ENCODE assay signal across 1 cellular context in the genomic region with DNA sequence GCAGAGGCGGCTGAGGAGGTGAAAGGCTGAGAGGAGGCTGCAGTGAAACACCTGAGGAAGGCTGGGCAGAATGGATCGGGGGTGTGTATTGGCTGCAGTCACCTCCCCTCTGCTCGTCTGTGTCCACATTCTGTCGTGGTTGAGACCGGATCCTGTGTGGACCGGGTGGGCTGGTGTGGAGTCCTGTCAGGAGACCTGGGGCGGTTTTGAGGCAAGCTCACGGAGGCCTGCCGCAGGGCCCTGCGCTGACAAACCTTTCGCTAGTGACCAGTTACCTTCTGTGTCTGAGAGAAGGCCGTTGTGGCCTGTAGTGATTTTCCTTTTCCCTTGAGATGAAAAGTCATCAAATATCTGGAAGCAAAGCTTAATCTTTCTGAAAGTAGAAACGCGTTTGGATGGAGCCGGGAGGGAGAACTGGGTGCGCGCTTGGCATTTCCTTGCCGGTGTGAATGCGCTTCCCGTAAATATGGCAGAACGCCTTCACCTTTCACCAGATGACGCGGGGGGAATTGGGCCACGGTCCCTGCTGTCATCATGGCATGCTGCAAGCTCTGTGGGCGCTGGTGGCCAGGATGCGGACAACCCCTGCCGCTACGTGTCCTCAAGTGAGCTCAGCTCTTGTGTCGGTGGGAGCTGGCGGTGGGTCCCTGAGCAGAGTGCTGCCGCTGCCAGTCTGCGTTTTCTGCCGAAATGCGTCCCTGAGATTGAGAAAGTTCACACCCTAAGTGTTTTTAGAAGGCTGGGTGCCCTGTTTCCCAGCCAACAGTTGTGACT.
TF ChIP-seq lines count a peak whose summit lies in the region.

No MANE protein-coding gene starts in this region.

TF ChIP-seq in H1, 55 proteins besides CTCF, POLR2A, EP300 and RAD21:
- TF ChIP-seq CHD1 (IDR thresholded peaks at IDR 0.05; ENCODE audit: low read depth, low read length) (no peak), KDM1A (IDR thresholded peaks at IDR 0.05; ENCODE audit: borderline replicate concordance, low read length) (no peak), ZNF274 (IDR thresholded peaks at IDR 0.05; ENCODE audit: borderline replicate concordance, extremely low read depth, low read length) (no peak), SIX5 (IDR thresholded peaks at IDR 0.05; ENCODE audit: low read depth, low read length) (no peak), JUND (IDR thresholded peaks at IDR 0.05; ENCODE audit: low read length) (no peak), RFX5 (IDR thresholded peaks at IDR 0.05; ENCODE audit: borderline replicate concordance, low read depth, low read length) (no peak), HDAC6 (IDR thresholded peaks at IDR 0.05; ENCODE audit: low read depth, low read length) (no peak), GABPA (IDR thresholded peaks at IDR 0.05; ENCODE audit: borderline replicate concordance, insufficient read depth, low read length) (no peak), EZH2 (IDR thresholded peaks at IDR 0.05; ENCODE audit: low read depth, low read length, severe bottlenecking) (no peak), TEAD4 (IDR thresholded peaks at IDR 0.05; ENCODE audit: low read depth, low read length) (no peak), POLR2AphosphoS5 (IDR thresholded peaks at IDR 0.05; ENCODE audit: low read depth, low read length) (no peak), TBP (IDR thresholded peaks at IDR 0.05; ENCODE audit: low read depth, low read length) (no peak), BRCA1 (IDR thresholded peaks at IDR 0.05; ENCODE audit: low read depth, low read length) (no peak), PHF8 (conservative IDR thresholded peaks at IDR 0.05; ENCODE audit: low read depth, low read length) (no peak)
- TF ChIP-seq, protein P1, sequence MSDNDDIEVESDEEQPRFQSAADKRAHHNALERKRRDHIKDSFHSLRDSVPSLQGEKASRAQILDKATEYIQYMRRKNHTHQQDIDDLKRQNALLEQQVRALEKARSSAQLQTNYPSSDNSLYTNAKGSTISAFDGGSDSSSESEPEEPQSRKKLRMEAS (IDR thresholded peaks at IDR 0.05), result no peak
- TF ChIP-seq, protein P2, sequence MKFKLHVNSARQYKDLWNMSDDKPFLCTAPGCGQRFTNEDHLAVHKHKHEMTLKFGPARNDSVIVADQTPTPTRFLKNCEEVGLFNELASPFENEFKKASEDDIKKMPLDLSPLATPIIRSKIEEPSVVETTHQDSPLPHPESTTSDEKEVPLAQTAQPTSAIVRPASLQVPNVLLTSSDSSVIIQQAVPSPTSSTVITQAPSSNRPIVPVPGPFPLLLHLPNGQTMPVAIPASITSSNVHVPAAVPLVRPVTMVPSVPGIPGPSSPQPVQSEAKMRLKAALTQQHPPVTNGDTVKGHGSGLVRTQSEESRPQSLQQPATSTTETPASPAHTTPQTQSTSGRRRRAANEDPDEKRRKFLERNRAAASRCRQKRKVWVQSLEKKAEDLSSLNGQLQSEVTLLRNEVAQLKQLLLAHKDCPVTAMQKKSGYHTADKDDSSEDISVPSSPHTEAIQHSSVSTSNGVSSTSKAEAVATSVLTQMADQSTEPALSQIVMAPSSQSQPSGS (IDR thresholded peaks at IDR 0.05; ENCODE audit: low read length), result no peak
- TF ChIP-seq, protein P3, sequence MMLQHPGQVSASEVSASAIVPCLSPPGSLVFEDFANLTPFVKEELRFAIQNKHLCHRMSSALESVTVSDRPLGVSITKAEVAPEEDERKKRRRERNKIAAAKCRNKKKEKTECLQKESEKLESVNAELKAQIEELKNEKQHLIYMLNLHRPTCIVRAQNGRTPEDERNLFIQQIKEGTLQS (IDR thresholded peaks at IDR 0.05; ENCODE audit: insufficient read depth, low read depth, low read length), result no peak
